Comparison of ENCODE assay signal across 7 cellular contexts in the genomic region with DNA sequence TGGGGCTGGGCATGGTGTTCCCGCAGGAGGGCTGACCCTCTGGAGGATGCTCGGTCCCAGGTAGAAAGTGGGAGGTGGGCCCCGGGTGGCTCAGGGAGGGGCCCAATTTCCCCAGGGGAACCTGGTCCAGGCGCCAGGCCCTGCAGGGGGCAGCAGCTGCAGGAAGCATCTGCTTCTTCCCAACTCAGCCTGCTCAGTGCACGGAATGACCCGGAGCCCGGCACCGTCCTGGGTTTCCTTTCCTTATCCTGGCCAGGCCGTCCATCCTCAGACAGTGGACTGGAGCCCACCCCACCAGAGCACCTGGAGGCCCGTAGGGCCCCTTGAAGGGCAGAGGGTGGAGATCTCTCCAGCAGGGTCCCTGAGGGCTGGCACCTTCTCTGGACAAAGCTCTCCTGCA.
DNase-seq lines count a peak whose midpoint lies in the region; ATAC-seq and TF ChIP-seq lines count a peak whose summit lies in the region.
"Not testable (repeated sequence)": the region's sequence is repeated elsewhere in the genome, so short reads cannot be mapped to it uniquely, and the experiment has no call there.

No MANE protein-coding gene starts in this region.

- not testable (repeated sequence) for H2BK5ac ChIP-seq in trophoblast cell (ENCODE audit: low read depth, low read length, poor library complexity)

- not testable (repeated sequence) for DNase-seq in Panc1 (ENCODE audit: low read depth, low spot score); activated CD8-positive, alpha-beta memory T cell treated with anti-CD3 and anti-CD28 coated beads, Interleukin-2, amount 10 ng/mL, durations not matched to agents 7 days and 5 days; left lobe of liver (ENCODE audit: low spot score); lower lobe of right lung; trophoblast cell
- DNase-seq in upper lobe of left lung, result peak in 1 of 2 donors; percentile 50

- not testable (repeated sequence) for H4K91ac ChIP-seq in trophoblast cell (ENCODE audit: low read depth, low read length)

- intact Hi-C loops in Panc1 (cut with micrococcal nuclease; ENCODE audit: unreplicated experiment); lower lobe of right lung (cut with DNase I): not testable (repeated sequence)

- H3K79me2 ChIP-seq in trophoblast cell (ENCODE audit: control insufficient read depth, insufficient read depth, low read length, poor library complexity), result not testable (repeated sequence)

- H3K27ac ChIP-seq in 22Rv1; Panc1 (ENCODE audit: low read length); lower lobe of right lung; trophoblast cell (ENCODE audit: low read depth, low read length); upper lobe of left lung: not testable (repeated sequence)

- H3K79me1 ChIP-seq in trophoblast cell (ENCODE audit: low read length), result not testable (repeated sequence)

- H3K9me3 ChIP-seq in Panc1 (ENCODE audit: control insufficient read depth, insufficient read depth, low read depth, low read length); lower lobe of right lung; upper lobe of left lung: not testable (repeated sequence)
- H3K9me3 ChIP-seq in trophoblast cell (ENCODE audit: insufficient read depth, low read depth, low read length), result peaks cover 38% of the 10 kb centered on the region

- not testable (repeated sequence) for H3K9ac ChIP-seq in trophoblast cell (ENCODE audit: low read length)

- not testable (repeated sequence) for H4K12ac ChIP-seq in trophoblast cell (ENCODE audit: low read depth, low read length)

- not testable (repeated sequence) for TF ChIP-seq EP300 in upper lobe of left lung (IDR thresholded peaks at IDR 0.05)

- not testable (repeated sequence) for H3K27me3 Mint-ChIP-seq in activated CD8-positive, alpha-beta memory T cell treated with anti-CD3 and anti-CD28 coated beads, Interleukin-2, amount 10 ng/mL, durations not matched to agents 7 days and 5 days

- H3K18ac ChIP-seq in trophoblast cell (ENCODE audit: low read length), result not testable (repeated sequence)

- H4K8ac ChIP-seq in trophoblast cell (ENCODE audit: low read depth, low read length), result not testable (repeated sequence)

- POLR2A ChIA-PET in Panc1 (lab: Charles Lee), result not testable (repeated sequence)

- H3K36me3 ChIP-seq in Panc1 (ENCODE audit: control insufficient read depth, insufficient read depth, low read length); lower lobe of right lung; trophoblast cell (ENCODE audit: control insufficient read depth in 1 of 2, insufficient read depth in 2 of 2, low read length in 2 of 2); upper lobe of left lung: not testable (repeated sequence)

- not testable (repeated sequence) for TF ChIP-seq POLR2A in upper lobe of left lung (IDR thresholded peaks at IDR 0.05)

- H3K4me2 ChIP-seq in trophoblast cell (ENCODE audit: low read length), result not testable (repeated sequence)

- H3K14ac ChIP-seq in trophoblast cell (ENCODE audit: low read length), result not testable (repeated sequence)

- H3K4me3 Mint-ChIP-seq in activated CD8-positive, alpha-beta memory T cell treated with anti-CD3 and anti-CD28 coated beads, Interleukin-2, amount 10 ng/mL, durations not matched to agents 7 days and 5 days, result not testable (repeated sequence)

- not testable (repeated sequence) for H2BK12ac ChIP-seq in trophoblast cell (ENCODE audit: low read length)

- not testable (repeated sequence) for H3K36me3 Mint-ChIP-seq in activated CD8-positive, alpha-beta memory T cell treated with anti-CD3 and anti-CD28 coated beads, Interleukin-2, amount 10 ng/mL, durations not matched to agents 7 days and 5 days

- BruUV-seq in Panc1 (replicated peaks; lab: Mats Ljungman, UMichigan), result not testable (repeated sequence)

- ATAC-seq in Panc1, result peak; percentile 53
- ATAC-seq in activated CD8-positive, alpha-beta memory T cell treated with anti-CD3 and anti-CD28 coated beads, Interleukin-2, amount 10 ng/mL, durations not matched to agents 7 days and 5 days, result peak; percentile 23
- peak; percentile 57 for ATAC-seq in left lobe of liver
- peak; percentile 18 to 56 for ATAC-seq in lower lobe of right lung
- peak; percentile 38 to 53 for ATAC-seq in upper lobe of left lung (ENCODE audit: low FRiP score in 2 of 2)

- peak; percentile 17; the same call in 1 of the 2 replicates for TF ChIP-seq CTCF in 22Rv1 (IDR thresholded peaks at IDR 0.05)
- TF ChIP-seq CTCF in Panc1 (IDR thresholded peaks at IDR 0.05); lower lobe of right lung (IDR thresholded peaks at IDR 0.05); upper lobe of left lung (IDR thresholded peaks at IDR 0.05): not testable (repeated sequence)

- not testable (repeated sequence) for H3K23ac ChIP-seq in trophoblast cell (ENCODE audit: low read length)

- in situ Hi-C loops in Panc1 (cut with HindIII; ENCODE audit: low pct_unique_long_range_greater_than_20kb, low sequenced_read_pairs), result not testable (repeated sequence)

- H2BK120ac ChIP-seq in trophoblast cell (ENCODE audit: insufficient read depth, low read length, poor library complexity), result not testable (repeated sequence)

- H3K4ac ChIP-seq in trophoblast cell (ENCODE audit: low read depth, low read length), result not testable (repeated sequence)

- CTCF ChIA-PET in Panc1 (lab: Charles Lee); activated CD8-positive, alpha-beta memory T cell treated with anti-CD3 and anti-CD28 coated beads, Interleukin-2, amount 10 ng/mL, durations not matched to agents 7 days and 5 days (lab: Charles Lee): not testable (repeated sequence)

- not testable (repeated sequence) for H3K4me1 ChIP-seq in Panc1 (ENCODE audit: control insufficient read depth, insufficient read depth, low read length); lower lobe of right lung; trophoblast cell (ENCODE audit: control insufficient read depth in 1 of 2, insufficient read depth in 2 of 2, low read length in 2 of 2); upper lobe of left lung

- not testable (repeated sequence) for H3K4me3 ChIP-seq in Panc1 (ENCODE audit: low read depth in 2 of 2, low read length in 2 of 2); lower lobe of right lung; upper lobe of left lung
- H3K4me3 ChIP-seq in trophoblast cell (ENCODE audit: low read depth, low read length), result peak overlapping the region; percentile 56

- not testable (repeated sequence) for H3K4me1 Mint-ChIP-seq in activated CD8-positive, alpha-beta memory T cell treated with anti-CD3 and anti-CD28 coated beads, Interleukin-2, amount 10 ng/mL, durations not matched to agents 7 days and 5 days

- no CpG with 5 or more reads among the region's 10 CpGs for WGBS in trophoblast cell (ENCODE audit: extremely low coverage, insufficient coverage, insufficient read length)
- WGBS in upper lobe of left lung, 2 donors, result 77 to 83% methylated on average over 2 to 8 of the region's 10 CpGs

- H3K9me3 Mint-ChIP-seq in activated CD8-positive, alpha-beta memory T cell treated with anti-CD3 and anti-CD28 coated beads, Interleukin-2, amount 10 ng/mL, durations not matched to agents 7 days and 5 days (ENCODE audit: low read depth), result not testable (repeated sequence)

- not testable (repeated sequence) for H2AK5ac ChIP-seq in trophoblast cell (ENCODE audit: low read length)

- H2AFZ ChIP-seq in trophoblast cell (ENCODE audit: insufficient read depth, low read length, poor library complexity), result not testable (repeated sequence)

- not testable (repeated sequence) for H3K27ac Mint-ChIP-seq in activated CD8-positive, alpha-beta memory T cell treated with anti-CD3 and anti-CD28 coated beads, Interleukin-2, amount 10 ng/mL, durations not matched to agents 7 days and 5 days

- not testable (repeated sequence) for H3K27me3 ChIP-seq in Panc1 (ENCODE audit: control insufficient read depth, insufficient read depth, low read length); lower lobe of right lung (ENCODE audit: low read depth); trophoblast cell (ENCODE audit: insufficient read depth, low read length); upper lobe of left lung
